In the genomic region with DNA sequence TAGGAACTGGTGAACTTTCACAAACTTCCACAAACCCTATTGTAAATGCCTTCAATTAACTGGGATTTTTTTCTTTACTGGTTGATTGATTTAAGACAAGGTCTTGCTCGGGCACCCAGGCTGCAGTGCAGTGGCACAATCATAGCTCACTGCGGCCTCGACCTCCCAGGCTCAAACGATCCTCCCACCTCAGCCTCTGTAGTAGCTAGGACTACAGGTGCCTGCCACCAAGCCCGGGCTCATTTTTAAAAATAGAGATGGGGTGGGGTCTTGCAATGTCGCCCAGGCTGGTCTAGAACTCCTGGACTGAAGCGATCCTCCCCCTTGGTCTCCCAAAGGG, we compare ENCODE assay signal across 10 cellular contexts. TPM values are rescaled to one million over a fixed set of nuclear protein-coding genes. Genes with fewer than 3 reads are reported as not detected.
DNase-seq lines count a peak whose midpoint lies in the region; ATAC-seq and TF ChIP-seq lines count a peak whose summit lies in the region.
"Had no signal": no experiment of that assay in that cellular context is flagged by ENCODE, and none has a peak within 500 bp of the region (broad histone marks: within the 10 kb centered on the region; RNA-seq: fewer than 3 reads in every experiment).

No MANE protein-coding gene starts in this region.

- ATAC-seq in psoas muscle = peak in 1 of 4 donors; percentile 20
- ATAC-seq in HG03521 (IDR thresholded peaks at IDR 0.05; ENCODE audit: unreplicated experiment) = no peak
- no peak for ATAC-seq in GM19455 (IDR thresholded peaks at IDR 0.05; ENCODE audit: unreplicated experiment)

- intact Hi-C loops in esophagus squamous epithelium (cut with DNase I) = no loop called here
- intact Hi-C loops in psoas muscle (cut with DNase I) = no loop called here

- H3K9me3 ChIP-seq in esophagus squamous epithelium (no peaks in the 10 kb centered on the region), psoas muscle (no peaks in the 10 kb centered on the region)

- no peaks in the 10 kb centered on the region for H3K27me3 ChIP-seq in esophagus squamous epithelium
- no peaks in the 10 kb centered on the region for H3K27me3 ChIP-seq in psoas muscle (ENCODE audit: insufficient read depth in 3 of 3, low read length in 2 of 3)

- H3K4me3 ChIP-seq in GM08714 (ENCODE audit: low read length) (peak overlapping the region; percentile 37; the same call in 1 of the 2 replicates), esophagus squamous epithelium (peak overlapping the region; percentile 18 to 67 (median 44)), psoas muscle (peak overlapping the region; percentile 63)

- peaks cover 10 to 29% (median 18%) of the 10 kb centered on the region in 3 donors for H3K4me1 ChIP-seq in esophagus squamous epithelium
- peaks cover 4% of the 10 kb centered on the region for H3K4me1 ChIP-seq in psoas muscle

- DNase-seq in RWPE1 (ENCODE audit: low spot score) = no peak
- no peak for DNase-seq in esophagus squamous epithelium (lab: John Stamatoyannopoulos, UW)
- DNase-seq in psoas muscle = no peak
- no peak for DNase-seq in AG20443 (ENCODE audit: low spot score)
- no peak for DNase-seq in SKM-1 treated with dmso at 0.1 percent for 144 hours (lab: John Stamatoyannopoulos, UW; ENCODE audit: unreplicated experiment)

- peaks cover 0 to 20% (median 0%) of the 10 kb centered on the region in 3 donors for H3K36me3 ChIP-seq in esophagus squamous epithelium
- H3K36me3 ChIP-seq in psoas muscle (ENCODE audit: insufficient read depth in 1 of 2, low read depth in 1 of 2) = peaks cover 0 to 13% of the 10 kb centered on the region in 2 donors

- TF ChIP-seq CTCF in RWPE1 (conservative IDR thresholded peaks at IDR 0.05; ENCODE audit: low read depth) = no peak
- TF ChIP-seq CTCF in esophagus squamous epithelium (IDR thresholded peaks at IDR 0.05) = no peak
- no peak for TF ChIP-seq CTCF in psoas muscle (IDR thresholded peaks at IDR 0.05)

- POLR2A ChIA-PET in RWPE1 (lab: Yijun Ruan, JAX; ENCODE audit: low non-redundant PET) = no interaction called here

- no peak for TF ChIP-seq POLR2A in esophagus squamous epithelium (IDR thresholded peaks at IDR 0.05)

- H3K27ac ChIP-seq in RWPE1 (peak overlapping the region; percentile 90), esophagus squamous epithelium (peak overlapping the region; percentile 70 to 87 (median 82)), psoas muscle (no peak overlapping the region)

- CTCF ChIA-PET in RWPE1 (lab: Yijun Ruan, JAX) = interaction anchor here (0.6 to 1.9 kb wide), 12 partner anchors 11 to 115 kb away, joined by 3 to 16 read pairs (median 4); a partner anchor contains a TSS

- 20 to 43% methylated on average over 3 to 4 of the region's 7 CpGs for WGBS in esophagus squamous epithelium, 2 donors
- WGBS in psoas muscle, 3 donors = 49 to 63% (median 61%) methylated on average over 7 of the region's 7 CpGs

RNA-seq across cellular contexts. Expression of a gene that starts 35.7 kb away (rescaled TPM):
- total RNA-seq in esophagus squamous epithelium (10 to 100 TPM in 2 of 4 donors, 1 to 10 TPM in 2; 3.1 to 14.1 (median 10.4) TPM), psoas muscle (1 to 10 TPM; 1.7 to 3.4 (median 3.0) TPM)
- 1 to 10 TPM; 2.1 to 5.8 (median 4.3) TPM for polyA plus RNA-seq in psoas muscle

RNA-seq across cellular contexts. Expression of a gene that starts 44.3 kb away (rescaled TPM):
- total RNA-seq in esophagus squamous epithelium (100 to 1,000 TPM; 225 to 696 (median 354) TPM), psoas muscle (100 to 1,000 TPM in 1 of 4 donors, 10 to 100 TPM in 3; 72.4 to 105 (median 81.5) TPM)
- polyA plus RNA-seq in psoas muscle = 10 to 100 TPM; 65.7 to 97.4 (median 86.5) TPM

RNA-seq across cellular contexts. Expression of a gene that starts 56.0 kb away (rescaled TPM):
- not detected for total RNA-seq in esophagus squamous epithelium
- total RNA-seq in psoas muscle = not detected
- polyA plus RNA-seq in psoas muscle = not detected
- total RNA-seq: activated CD8-positive, alpha-beta memory T cell treated with anti-CD3 and anti-CD28 coated beads for 36 hours; mucosa of gallbladder had no signal
